ENCODE assay signal across 8 cellular contexts in the genomic region with DNA sequence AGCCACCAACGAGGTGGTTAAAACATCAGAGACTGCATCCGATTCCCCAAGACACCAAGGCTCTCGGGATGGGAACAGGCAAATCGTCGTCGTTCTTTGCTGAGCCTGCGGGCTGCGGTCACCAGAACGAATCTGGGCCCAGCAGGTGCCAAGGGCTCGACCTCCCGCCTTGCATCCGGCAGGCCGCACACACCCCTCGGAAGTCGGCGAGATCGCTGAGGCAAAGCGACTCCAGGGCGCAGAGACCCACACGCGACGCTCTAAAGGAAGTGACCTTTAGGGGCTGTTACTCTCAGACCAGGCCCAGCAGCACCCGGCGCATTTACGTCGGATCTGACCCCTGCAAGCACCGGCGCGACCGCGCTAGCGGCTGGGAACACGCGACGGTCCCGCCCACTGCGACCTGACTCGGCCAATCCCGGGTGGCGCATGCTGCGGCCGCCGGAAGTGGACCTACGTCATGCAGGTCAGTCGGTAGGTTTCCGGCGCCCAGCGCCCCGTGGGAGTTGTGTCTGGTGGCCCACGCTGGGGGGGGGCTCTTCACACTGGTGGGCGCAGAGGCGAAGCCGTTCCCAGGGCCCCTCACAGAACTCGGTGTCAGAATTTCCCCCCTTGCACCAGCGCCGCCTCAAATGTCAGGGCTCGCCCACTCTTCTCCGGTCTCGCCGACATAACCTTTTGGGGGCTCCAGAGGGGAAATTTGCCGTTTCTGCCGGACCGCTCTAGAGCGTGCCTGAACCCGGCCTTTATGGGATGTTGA. TPM values are rescaled to one million over a fixed set of nuclear protein-coding genes. Genes with fewer than 3 reads are reported as not detected.
DNase-seq lines count a peak whose midpoint lies in the region; ATAC-seq lines count a peak whose summit lies in the region.

No MANE protein-coding gene starts in this region.

- DNase-seq in CMK (ENCODE audit: low read depth) (peak; percentile 100), HS-5 (ENCODE audit: low read depth) (peak; percentile 48), OCI-M2 (lab: John Stamatoyannopoulos, UW; ENCODE audit: unreplicated experiment) (peak; percentile 72), activated T-helper 1 cell treated with Interleukin-2 at 50 U/mL for 16 hours (ENCODE audit: low read depth) (peak; percentile 61), fibroblast of gingiva (ENCODE audit: low read depth) (peak; percentile 90), stromal cell of bone marrow (ENCODE audit: low read depth) (peak; percentile 66)
- peak; percentile 98 for DNase-seq in natural killer cell treated with Interleukin-12 subunit alpha and Interleukin-12 subunit beta and Interleukin-15 and Interleukin-18, amount 100 ng/mL, for 72 hours (ENCODE audit: low spot score)

- ATAC-seq in GM19463 (IDR thresholded peaks at IDR 0.05; ENCODE audit: unreplicated experiment): peak; percentile 98
- peak; percentile 95 to 98 for ATAC-seq in natural killer cell treated with Interleukin-12 subunit alpha and Interleukin-12 subunit beta and Interleukin-15 and Interleukin-18, amount 100 ng/mL, for 72 hours

- H3K4me1 Mint-ChIP-seq in natural killer cell treated with Interleukin-12 subunit alpha and Interleukin-12 subunit beta and Interleukin-15 and Interleukin-18, amount 100 ng/mL, for 72 hours (ENCODE audit: low read depth in 2 of 2): peaks cover 46 to 50% of the 10 kb centered on the region in 2 donors

- peak overlapping the region; percentile 91 for H3K4me3 Mint-ChIP-seq in natural killer cell treated with Interleukin-12 subunit alpha and Interleukin-12 subunit beta and Interleukin-15 and Interleukin-18, amount 100 ng/mL, for 72 hours

- H3K36me3 Mint-ChIP-seq in natural killer cell treated with Interleukin-12 subunit alpha and Interleukin-12 subunit beta and Interleukin-15 and Interleukin-18, amount 100 ng/mL, for 72 hours: no peaks in the 10 kb centered on the region

- no peaks in the 10 kb centered on the region for H3K9me3 Mint-ChIP-seq in natural killer cell treated with Interleukin-12 subunit alpha and Interleukin-12 subunit beta and Interleukin-15 and Interleukin-18, amount 100 ng/mL, for 72 hours

- H3K27ac Mint-ChIP-seq in natural killer cell treated with Interleukin-12 subunit alpha and Interleukin-12 subunit beta and Interleukin-15 and Interleukin-18, amount 100 ng/mL, for 72 hours: peak overlapping the region; percentile 98

- no peaks in the 10 kb centered on the region for H3K27me3 Mint-ChIP-seq in natural killer cell treated with Interleukin-12 subunit alpha and Interleukin-12 subunit beta and Interleukin-15 and Interleukin-18, amount 100 ng/mL, for 72 hours

RNA-seq across cellular contexts. Expression of a gene that starts 7.5 kb away (rescaled TPM):
- total RNA-seq in natural killer cell treated with Interleukin-12 subunit alpha and Interleukin-12 subunit beta and Interleukin-15 and Interleukin-18, amount 100 ng/mL, for 72 hours: 100 to 1,000 TPM; 417 to 446 TPM

RNA-seq across cellular contexts. Expression of a gene that starts 13.4 kb away (rescaled TPM):
- total RNA-seq in natural killer cell treated with Interleukin-12 subunit alpha and Interleukin-12 subunit beta and Interleukin-15 and Interleukin-18, amount 100 ng/mL, for 72 hours: 100 to 1,000 TPM; 126 to 462 TPM

Comparison
In these comparisons a context has a peak if more than half of its experiments do, and no peak if none do; other contexts are left out.
1. Peak in every context shown above with its lines: DNase-seq and ATAC-seq.
2. DNase-seq: peak in every context shown above with its lines; median percentile 100 in CMK; 98 in natural killer cell treated with Interleukin-12 subunit alpha and Interleukin-12 subunit beta and Interleukin-15 and Interleukin-18, amount 100 ng/mL, for 72 hours; 90 in fibroblast of gingiva; 72 in OCI-M2; 66 in stromal cell of bone marrow; 61 in activated T-helper 1 cell treated with Interleukin-2 at 50 U/mL for 16 hours; 48 in HS-5.